ENCODE assay signal across 2 cellular contexts in the genomic region with DNA sequence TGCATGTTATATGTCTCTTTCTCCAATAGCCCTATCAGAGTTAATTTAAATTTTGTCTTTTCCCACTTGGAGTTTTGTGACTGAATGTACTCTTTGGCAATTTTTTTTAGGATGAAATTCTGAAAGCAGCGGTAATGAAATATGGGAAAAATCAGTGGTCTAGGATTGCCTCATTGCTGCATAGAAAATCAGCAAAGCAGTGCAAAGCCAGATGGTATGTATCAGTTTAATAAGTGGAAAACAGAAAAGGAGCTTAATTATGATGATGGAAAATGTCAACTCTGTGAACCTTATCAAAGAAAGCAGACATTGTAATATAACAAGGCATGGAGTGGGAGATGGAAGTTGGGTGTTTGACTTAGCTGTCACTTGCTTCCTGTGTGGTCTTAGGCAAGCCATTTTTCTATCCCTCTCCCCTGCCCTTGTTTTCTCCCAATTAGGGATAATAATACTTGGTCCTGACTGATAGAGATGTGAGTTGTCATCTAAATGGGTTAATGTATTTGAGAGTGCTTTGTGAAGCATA.
TF ChIP-seq lines count a peak whose summit lies in the region.

No MANE protein-coding gene starts in this region.

TF ChIP-seq in HepG2, 621 proteins besides CTCF, POLR2A, EP300 and RAD21:
- TF ChIP-seq XBP1 (CRISPR knock-in tag; IDR thresholded peaks at IDR 0.05) (no peak), GABPB1 (CRISPR knock-in tag; IDR thresholded peaks at IDR 0.05) (no peak), ZNF558 (CRISPR knock-in tag; IDR thresholded peaks at IDR 0.05; ENCODE audit: borderline replicate concordance) (no peak), ZNF138 (CRISPR knock-in tag; IDR thresholded peaks at IDR 0.05; ENCODE audit: low read depth) (no peak), FOXA1 (IDR thresholded peaks at IDR 0.05) (no peak), FOXA1 (CRISPR knock-in tag; IDR thresholded peaks at IDR 0.05) (no peak), TARDBP (CRISPR knock-in tag; IDR thresholded peaks at IDR 0.05) (no peak), SUZ12 (IDR thresholded peaks at IDR 0.05; ENCODE audit: low read depth, low read length) (no peak)
- TF ChIP-seq, protein P1, sequence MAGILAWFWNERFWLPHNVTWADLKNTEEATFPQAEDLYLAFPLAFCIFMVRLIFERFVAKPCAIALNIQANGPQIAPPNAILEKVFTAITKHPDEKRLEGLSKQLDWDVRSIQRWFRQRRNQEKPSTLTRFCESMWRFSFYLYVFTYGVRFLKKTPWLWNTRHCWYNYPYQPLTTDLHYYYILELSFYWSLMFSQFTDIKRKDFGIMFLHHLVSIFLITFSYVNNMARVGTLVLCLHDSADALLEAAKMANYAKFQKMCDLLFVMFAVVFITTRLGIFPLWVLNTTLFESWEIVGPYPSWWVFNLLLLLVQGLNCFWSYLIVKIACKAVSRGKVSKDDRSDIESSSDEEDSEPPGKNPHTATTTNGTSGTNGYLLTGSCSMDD (CRISPR knock-in tag; IDR thresholded peaks at IDR 0.05): no peak
- TF ChIP-seq, protein P2, sequence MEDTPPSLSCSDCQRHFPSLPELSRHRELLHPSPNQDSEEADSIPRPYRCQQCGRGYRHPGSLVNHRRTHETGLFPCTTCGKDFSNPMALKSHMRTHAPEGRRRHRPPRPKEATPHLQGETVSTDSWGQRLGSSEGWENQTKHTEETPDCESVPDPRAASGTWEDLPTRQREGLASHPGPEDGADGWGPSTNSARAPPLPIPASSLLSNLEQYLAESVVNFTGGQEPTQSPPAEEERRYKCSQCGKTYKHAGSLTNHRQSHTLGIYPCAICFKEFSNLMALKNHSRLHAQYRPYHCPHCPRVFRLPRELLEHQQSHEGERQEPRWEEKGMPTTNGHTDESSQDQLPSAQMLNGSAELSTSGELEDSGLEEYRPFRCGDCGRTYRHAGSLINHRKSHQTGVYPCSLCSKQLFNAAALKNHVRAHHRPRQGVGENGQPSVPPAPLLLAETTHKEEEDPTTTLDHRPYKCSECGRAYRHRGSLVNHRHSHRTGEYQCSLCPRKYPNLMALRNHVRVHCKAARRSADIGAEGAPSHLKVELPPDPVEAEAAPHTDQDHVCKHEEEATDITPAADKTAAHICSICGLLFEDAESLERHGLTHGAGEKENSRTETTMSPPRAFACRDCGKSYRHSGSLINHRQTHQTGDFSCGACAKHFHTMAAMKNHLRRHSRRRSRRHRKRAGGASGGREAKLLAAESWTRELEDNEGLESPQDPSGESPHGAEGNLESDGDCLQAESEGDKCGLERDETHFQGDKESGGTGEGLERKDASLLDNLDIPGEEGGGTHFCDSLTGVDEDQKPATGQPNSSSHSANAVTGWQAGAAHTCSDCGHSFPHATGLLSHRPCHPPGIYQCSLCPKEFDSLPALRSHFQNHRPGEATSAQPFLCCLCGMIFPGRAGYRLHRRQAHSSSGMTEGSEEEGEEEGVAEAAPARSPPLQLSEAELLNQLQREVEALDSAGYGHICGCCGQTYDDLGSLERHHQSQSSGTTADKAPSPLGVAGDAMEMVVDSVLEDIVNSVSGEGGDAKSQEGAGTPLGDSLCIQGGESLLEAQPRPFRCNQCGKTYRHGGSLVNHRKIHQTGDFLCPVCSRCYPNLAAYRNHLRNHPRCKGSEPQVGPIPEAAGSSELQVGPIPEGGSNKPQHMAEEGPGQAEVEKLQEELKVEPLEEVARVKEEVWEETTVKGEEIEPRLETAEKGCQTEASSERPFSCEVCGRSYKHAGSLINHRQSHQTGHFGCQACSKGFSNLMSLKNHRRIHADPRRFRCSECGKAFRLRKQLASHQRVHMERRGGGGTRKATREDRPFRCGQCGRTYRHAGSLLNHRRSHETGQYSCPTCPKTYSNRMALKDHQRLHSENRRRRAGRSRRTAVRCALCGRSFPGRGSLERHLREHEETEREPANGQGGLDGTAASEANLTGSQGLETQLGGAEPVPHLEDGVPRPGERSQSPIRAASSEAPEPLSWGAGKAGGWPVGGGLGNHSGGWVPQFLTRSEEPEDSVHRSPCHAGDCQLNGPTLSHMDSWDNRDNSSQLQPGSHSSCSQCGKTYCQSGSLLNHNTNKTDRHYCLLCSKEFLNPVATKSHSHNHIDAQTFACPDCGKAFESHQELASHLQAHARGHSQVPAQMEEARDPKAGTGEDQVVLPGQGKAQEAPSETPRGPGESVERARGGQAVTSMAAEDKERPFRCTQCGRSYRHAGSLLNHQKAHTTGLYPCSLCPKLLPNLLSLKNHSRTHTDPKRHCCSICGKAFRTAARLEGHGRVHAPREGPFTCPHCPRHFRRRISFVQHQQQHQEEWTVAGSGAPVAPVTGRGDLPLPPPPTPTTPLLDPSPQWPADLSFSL (CRISPR knock-in tag; IDR thresholded peaks at IDR 0.05): no peak
- TF ChIP-seq, protein P3, sequence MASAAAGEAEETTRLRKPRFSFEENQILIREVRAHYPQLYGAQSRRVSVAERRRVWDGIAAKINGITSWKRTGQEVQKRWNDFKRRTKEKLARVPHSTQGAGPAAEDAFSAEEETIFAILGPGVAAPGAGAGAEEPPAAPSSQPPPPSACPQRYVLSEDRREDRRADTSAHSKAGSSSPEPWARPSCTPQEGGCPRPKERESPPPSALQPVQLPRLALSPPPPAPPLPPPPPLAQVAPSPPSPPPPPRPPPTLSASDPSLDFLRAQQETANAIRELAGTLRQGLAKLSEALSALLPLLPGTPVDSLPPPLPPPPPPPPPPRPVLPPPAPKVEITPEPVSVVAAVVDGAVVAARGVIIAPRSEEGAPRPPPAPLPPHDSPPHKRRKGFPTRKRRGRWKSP (CRISPR knock-in tag; IDR thresholded peaks at IDR 0.05): no peak
- TF ChIP-seq, protein P4, sequence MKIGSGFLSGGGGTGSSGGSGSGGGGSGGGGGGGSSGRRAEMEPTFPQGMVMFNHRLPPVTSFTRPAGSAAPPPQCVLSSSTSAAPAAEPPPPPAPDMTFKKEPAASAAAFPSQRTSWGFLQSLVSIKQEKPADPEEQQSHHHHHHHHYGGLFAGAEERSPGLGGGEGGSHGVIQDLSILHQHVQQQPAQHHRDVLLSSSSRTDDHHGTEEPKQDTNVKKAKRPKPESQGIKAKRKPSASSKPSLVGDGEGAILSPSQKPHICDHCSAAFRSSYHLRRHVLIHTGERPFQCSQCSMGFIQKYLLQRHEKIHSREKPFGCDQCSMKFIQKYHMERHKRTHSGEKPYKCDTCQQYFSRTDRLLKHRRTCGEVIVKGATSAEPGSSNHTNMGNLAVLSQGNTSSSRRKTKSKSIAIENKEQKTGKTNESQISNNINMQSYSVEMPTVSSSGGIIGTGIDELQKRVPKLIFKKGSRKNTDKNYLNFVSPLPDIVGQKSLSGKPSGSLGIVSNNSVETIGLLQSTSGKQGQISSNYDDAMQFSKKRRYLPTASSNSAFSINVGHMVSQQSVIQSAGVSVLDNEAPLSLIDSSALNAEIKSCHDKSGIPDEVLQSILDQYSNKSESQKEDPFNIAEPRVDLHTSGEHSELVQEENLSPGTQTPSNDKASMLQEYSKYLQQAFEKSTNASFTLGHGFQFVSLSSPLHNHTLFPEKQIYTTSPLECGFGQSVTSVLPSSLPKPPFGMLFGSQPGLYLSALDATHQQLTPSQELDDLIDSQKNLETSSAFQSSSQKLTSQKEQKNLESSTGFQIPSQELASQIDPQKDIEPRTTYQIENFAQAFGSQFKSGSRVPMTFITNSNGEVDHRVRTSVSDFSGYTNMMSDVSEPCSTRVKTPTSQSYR (CRISPR knock-in tag; IDR thresholded peaks at IDR 0.05; ENCODE audit: borderline replicate concordance): no peak
- TF ChIP-seq, protein P5, sequence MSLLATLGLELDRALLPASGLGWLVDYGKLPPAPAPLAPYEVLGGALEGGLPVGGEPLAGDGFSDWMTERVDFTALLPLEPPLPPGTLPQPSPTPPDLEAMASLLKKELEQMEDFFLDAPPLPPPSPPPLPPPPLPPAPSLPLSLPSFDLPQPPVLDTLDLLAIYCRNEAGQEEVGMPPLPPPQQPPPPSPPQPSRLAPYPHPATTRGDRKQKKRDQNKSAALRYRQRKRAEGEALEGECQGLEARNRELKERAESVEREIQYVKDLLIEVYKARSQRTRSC (CRISPR knock-in tag; IDR thresholded peaks at IDR 0.05; ENCODE audit: low read depth): no peak

TF ChIP-seq in endothelial cell of umbilical vein, 7 proteins besides CTCF, POLR2A, EP300 and RAD21:
- TF ChIP-seq POLR2AphosphoS5 (IDR thresholded peaks at IDR 0.05; ENCODE audit: insufficient read depth, low read depth, low read length): no peak
- no peak for TF ChIP-seq FOS (IDR thresholded peaks at IDR 0.05; ENCODE audit: borderline replicate concordance, insufficient read depth, low read length)
- TF ChIP-seq GATA2 (IDR thresholded peaks at IDR 0.05; ENCODE audit: insufficient read depth, insufficient read length, low read depth, low read length): no peak
- TF ChIP-seq MYC (IDR thresholded peaks at IDR 0.05; ENCODE audit: low read depth, low read length): no peak
- no peak for TF ChIP-seq JUN (IDR thresholded peaks at IDR 0.05; ENCODE audit: borderline replicate concordance, insufficient read depth, insufficient read length, low read depth)
- no peak for TF ChIP-seq EZH2 (IDR thresholded peaks at IDR 0.05; ENCODE audit: borderline replicate concordance, low read depth, low read length, severe bottlenecking)
- TF ChIP-seq, protein P6, sequence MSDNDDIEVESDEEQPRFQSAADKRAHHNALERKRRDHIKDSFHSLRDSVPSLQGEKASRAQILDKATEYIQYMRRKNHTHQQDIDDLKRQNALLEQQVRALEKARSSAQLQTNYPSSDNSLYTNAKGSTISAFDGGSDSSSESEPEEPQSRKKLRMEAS (IDR thresholded peaks at IDR 0.05; ENCODE audit: insufficient read depth, insufficient read length): no peak
